Comparison of ENCODE assay signal across 7 cellular contexts in genomic region chr18:3442894-3443293, GRCh38.
"Had no signal": no experiment of that assay in that cellular context is flagged by ENCODE, and none has a peak within 500 bp of the region (broad histone marks: within the 10 kb centered on the region; RNA-seq: fewer than 3 reads in every experiment).

No MANE protein-coding gene starts in this region.

- ATAC-seq: HCT116 had no signal

- H3K4me3 ChIP-seq: HAP-1 had no signal

- H3K9me3 ChIP-seq: HAP-1 had no signal

- DNase-seq: GOT3, H7, HFFc6, IMR-90, KBM-7 had no signal

- H3K36me3 ChIP-seq: HAP-1 had no signal
